Comparison of ENCODE assay signal across 30 cellular contexts in genomic region chr7:86975449-86975848, GRCh38.
"Had no signal": no experiment of that assay in that cellular context is flagged by ENCODE, and none has a peak within 500 bp of the region (broad histone marks: within the 10 kb centered on the region; RNA-seq: fewer than 3 reads in every experiment).

No MANE protein-coding gene starts in this region.

- ATAC-seq: activated CD8-positive, alpha-beta memory T cell treated with anti-CD3 and anti-CD28 coated beads, Interleukin-2, amount 10 ng/mL, durations not matched to agents 7 days and 5 days; activated CD8-positive, alpha-beta T cell treated with anti-CD3 and anti-CD28 coated beads for 36 hours; activated naive CD8-positive, alpha-beta T cell treated with anti-CD3 and anti-CD28 coated beads, Interleukin-2, amount 50 U/mL, for 24 hours; esophagus mucosa; left lung; natural killer cell treated with Interleukin-12 subunit alpha and Interleukin-12 subunit beta and Interleukin-15 and Interleukin-18, amount 100 ng/mL, for 72 hours; pancreas; stimulated activated naive CD8-positive, alpha-beta T cell treated with anti-CD3 and anti-CD28 coated beads, Interleukin-15, amount 100 ng/mL, for 72 hours had no signal

- FAIRE-seq: endothelial cell of umbilical vein, pancreas had no signal

- H3K9me3 Mint-ChIP-seq: activated CD4-positive, alpha-beta T cell treated with anti-CD3 and anti-CD28 coated beads, Interleukin-2, amount 10 ng/mL, durations not matched to agents 7 days and 5 days; activated CD8-positive, alpha-beta T cell treated with anti-CD3 and anti-CD28 coated beads for 36 hours; activated naive CD8-positive, alpha-beta T cell treated with anti-CD3 and anti-CD28 coated beads, Interleukin-2, amount 50 U/mL, for 24 hours; dendritic cell treated with granulocyte-macrophage colony-stimulating factor and Interleukin-4, amounts not matched to agents 40 ng/mL and 50 ng/mL, for 4 days; natural killer cell treated with Interleukin-12 subunit alpha and Interleukin-12 subunit beta and Interleukin-15 and Interleukin-18, amount 100 ng/mL, for 72 hours; stimulated activated naive CD8-positive, alpha-beta T cell treated with anti-CD3 and anti-CD28 coated beads, Interleukin-15, amount 100 ng/mL, for 72 hours; T-helper 2 cell treated with Interferon-gamma antibody and Interleukin-4, amounts not matched to agents 5 μg/mL and 100 μg/mL, for 36 hours had no signal

- H3K36me3 Mint-ChIP-seq: activated CD8-positive, alpha-beta memory T cell treated with anti-CD3 and anti-CD28 coated beads, Interleukin-2, amount 10 ng/mL, durations not matched to agents 7 days and 5 days; natural killer cell treated with Interleukin-12 subunit alpha and Interleukin-12 subunit beta and Interleukin-15 and Interleukin-18, amount 100 ng/mL, for 72 hours had no signal

- H3K27me3 ChIP-seq: left lung, neutrophil, pancreas, right atrium auricular region, suprapubic skin, transverse colon, uterus had no signal

- H3K27ac Mint-ChIP-seq: activated CD4-positive, alpha-beta T cell treated with anti-CD3 and anti-CD28 coated beads, Interleukin-2, amount 10 ng/mL, durations not matched to agents 7 days and 5 days; activated CD8-positive, alpha-beta memory T cell treated with anti-CD3 and anti-CD28 coated beads, Interleukin-2, amount 10 ng/mL, durations not matched to agents 7 days and 5 days; activated CD8-positive, alpha-beta T cell treated with anti-CD3 and anti-CD28 coated beads for 36 hours; activated naive CD8-positive, alpha-beta T cell treated with anti-CD3 and anti-CD28 coated beads, Interleukin-2, amount 50 U/mL, for 24 hours; dendritic cell treated with granulocyte-macrophage colony-stimulating factor and Interleukin-4, amounts not matched to agents 40 ng/mL and 50 ng/mL, for 4 days; natural killer cell treated with Interleukin-12 subunit alpha and Interleukin-12 subunit beta and Interleukin-15 and Interleukin-18, amount 100 ng/mL, for 72 hours; stimulated activated naive CD8-positive, alpha-beta T cell treated with anti-CD3 and anti-CD28 coated beads, Interleukin-15, amount 100 ng/mL, for 72 hours; T-helper 2 cell treated with Interferon-gamma antibody and Interleukin-4, amounts not matched to agents 5 μg/mL and 100 μg/mL, for 36 hours had no signal

- H3K36me3 ChIP-seq: left lung, neutrophil, pancreas, right atrium auricular region, suprapubic skin, transverse colon, uterus had no signal

- H3K4me3 ChIP-seq: left lung, pancreas, psoas muscle, right atrium auricular region, skin epidermis, suprapubic skin, transverse colon, uterus had no signal

- H3K4me1 ChIP-seq: left lung, pancreas, suprapubic skin, uterus had no signal

- DNase-seq: activated CD4-positive, alpha-beta T cell treated with anti-CD3 and anti-CD28 coated beads, Interleukin-2, amount 10 ng/mL, durations not matched to agents 7 days and 5 days; activated CD4-positive, CD25-positive, alpha-beta regulatory T cell treated with anti-CD3 and anti-CD28 coated beads, Interleukin-2, amount 50 U/mL, for 72 hours; activated CD8-positive, alpha-beta memory T cell treated with anti-CD3 and anti-CD28 coated beads, Interleukin-2, amount 10 ng/mL, durations not matched to agents 7 days and 5 days; activated CD8-positive, alpha-beta T cell treated with anti-CD3 and anti-CD28 coated beads for 36 hours; activated gamma-delta T cell; activated naive CD4-positive, alpha-beta T cell treated with anti-CD3 and anti-CD28 coated beads, Interleukin-2, amount 50 U/mL, for 16 hours; activated naive CD8-positive, alpha-beta T cell treated with anti-CD3 and anti-CD28 coated beads, Interleukin-2, amount 50 U/mL, for 24 hours; activated T-cell treated with anti-CD3 and anti-CD28 coated beads for 4 hours; effector memory CD4-positive, alpha-beta T cell; hippocampal formation; kidney glomerular epithelial cell; left lung; mammary epithelial cell; midbrain; pancreas; psoas muscle; stimulated activated CD4-positive, alpha-beta T cell treated with anti-CD3 and anti-CD28 coated beads, Interleukin-1b, Interleukin-23, amount 100 ng/mL, for 48 hours; stimulated activated naive CD8-positive, alpha-beta T cell treated with anti-CD3 and anti-CD28 coated beads, Interleukin-15, amount 100 ng/mL, for 72 hours; transverse colon; uterus had no signal

- H3K27ac ChIP-seq: left lung, neutrophil, pancreas, psoas muscle, skin epidermis, suprapubic skin, transverse colon, uterus, VCaP had no signal

- H3K4me3 Mint-ChIP-seq: activated CD4-positive, alpha-beta T cell treated with anti-CD3 and anti-CD28 coated beads, Interleukin-2, amount 10 ng/mL, durations not matched to agents 7 days and 5 days; activated CD8-positive, alpha-beta memory T cell treated with anti-CD3 and anti-CD28 coated beads, Interleukin-2, amount 10 ng/mL, durations not matched to agents 7 days and 5 days; activated CD8-positive, alpha-beta T cell treated with anti-CD3 and anti-CD28 coated beads for 36 hours; activated naive CD8-positive, alpha-beta T cell treated with anti-CD3 and anti-CD28 coated beads, Interleukin-2, amount 50 U/mL, for 24 hours; dendritic cell treated with granulocyte-macrophage colony-stimulating factor and Interleukin-4, amounts not matched to agents 40 ng/mL and 50 ng/mL, for 4 days; natural killer cell treated with Interleukin-12 subunit alpha and Interleukin-12 subunit beta and Interleukin-15 and Interleukin-18, amount 100 ng/mL, for 72 hours; stimulated activated naive CD8-positive, alpha-beta T cell treated with anti-CD3 and anti-CD28 coated beads, Interleukin-15, amount 100 ng/mL, for 72 hours; T-helper 2 cell treated with Interferon-gamma antibody and Interleukin-4, amounts not matched to agents 5 μg/mL and 100 μg/mL, for 36 hours had no signal

- H3K27me3 Mint-ChIP-seq: activated CD4-positive, alpha-beta T cell treated with anti-CD3 and anti-CD28 coated beads, Interleukin-2, amount 10 ng/mL, durations not matched to agents 7 days and 5 days; activated CD8-positive, alpha-beta memory T cell treated with anti-CD3 and anti-CD28 coated beads, Interleukin-2, amount 10 ng/mL, durations not matched to agents 7 days and 5 days; activated CD8-positive, alpha-beta T cell treated with anti-CD3 and anti-CD28 coated beads for 36 hours; dendritic cell treated with granulocyte-macrophage colony-stimulating factor and Interleukin-4, amounts not matched to agents 40 ng/mL and 50 ng/mL, for 4 days; stimulated activated naive CD8-positive, alpha-beta T cell treated with anti-CD3 and anti-CD28 coated beads, Interleukin-15, amount 100 ng/mL, for 72 hours had no signal

- H3K9me3 ChIP-seq: left lung, neutrophil, pancreas, psoas muscle, right atrium auricular region, suprapubic skin, transverse colon, uterus had no signal
